In genomic region chr6:135851442-135852271, GRCh38 we compare ENCODE assay signal across 8 cellular contexts. TPM values are rescaled to one million over a fixed set of nuclear protein-coding genes. Genes with fewer than 3 reads are reported as not detected.
A peak's percentile ranks its signal among the peaks of the same experiment; 100 is the strongest.
DNase-seq lines count a peak whose midpoint lies in the region; ATAC-seq and TF ChIP-seq lines count a peak whose summit lies in the region.

PDE7B (plus strand) TSS chr6:135851701.

- H3K79me2 ChIP-seq in GM23338 (replicated peaks; ENCODE audit: insufficient read depth) (no peaks in the 10 kb centered on the region), Loucy (ENCODE audit: insufficient read depth, low read length) (no peaks in the 10 kb centered on the region)

- TF ChIP-seq CTCF in GM23338 (conservative IDR thresholded peaks at IDR 0.05; ENCODE audit: low read depth in 2 of 2) = no peak
- TF ChIP-seq CTCF in Loucy (conservative IDR thresholded peaks at IDR 0.05; ENCODE audit: low read length) = no peak
- no peak for TF ChIP-seq CTCF in WERI-Rb-1 (IDR thresholded peaks at IDR 0.05; ENCODE audit: low read depth, low read length)

- H4K20me1 ChIP-seq in GM23338 (replicated peaks; ENCODE audit: insufficient read depth) = no peaks in the 10 kb centered on the region
- H4K20me1 ChIP-seq in Loucy (ENCODE audit: insufficient read depth, low read length, poor library complexity, severe bottlenecking) = no peaks in the 10 kb centered on the region

- no peaks in the 10 kb centered on the region for H3K9me3 ChIP-seq in Loucy (ENCODE audit: insufficient read depth, low read depth, low read length)
- H3K9me3 ChIP-seq in WERI-Rb-1 (ENCODE audit: severe bottlenecking) = no peaks in the 10 kb centered on the region

- H3K27me3 ChIP-seq in GM23338 (ENCODE audit: insufficient read depth) (no peaks in the 10 kb centered on the region), Loucy (ENCODE audit: insufficient read depth, low read length, poor library complexity, severe bottlenecking) (peaks cover 38% of the 10 kb centered on the region), WERI-Rb-1 (ENCODE audit: insufficient read depth, low read depth, severe bottlenecking) (no peaks in the 10 kb centered on the region)

- no peaks in the 10 kb centered on the region for H3K36me3 Mint-ChIP-seq in GM23338 (ENCODE audit: low read depth)

- DNase-seq in GM03348 (ENCODE audit: low spot score) (peak; percentile 93), GM23338 (ENCODE audit: low spot score) (peak; percentile 56), WERI-Rb-1 (peak; percentile 45), dedifferentiated amniotic fluid mesenchymal stem cell (ENCODE audit: extremely low spot score) (peak; percentile 99), left kidney (ENCODE audit: low read depth, low spot score) (peak; percentile 91), SKM-1 treated with dmso at 0.1 percent for 144 hours (lab: John Stamatoyannopoulos, UW; ENCODE audit: unreplicated experiment) (no peak)
- peak; percentile 26 to 30 (median 26) for DNase-seq in stimulated activated CD4-positive, alpha-beta T cell treated with anti-CD3 and anti-CD28 coated beads, Interleukin-12 subunit alpha, Interleukin-12 subunit beta, amount 100 ng/mL, for 48 hours (ENCODE audit: low read depth in 2 of 3, low spot score in 1 of 3)

- no peak within 1 kb of the TSS for H3K9ac ChIP-seq in Loucy (ENCODE audit: low read depth, low read length, poor library complexity, severe bottlenecking)

- H3K4me2 ChIP-seq in GM23338 = 0 out of 2 replicates have a peak within 1 kb of the TSS, but pooled peaks have one; percentile 1
- peak within 1 kb of the TSS; percentile 56 for H3K4me2 ChIP-seq in Loucy (ENCODE audit: low read depth, low read length, poor library complexity, severe bottlenecking)

- peaks cover 2% of the 10 kb centered on the region for H3K27me3 Mint-ChIP-seq in GM23338 (ENCODE audit: insufficient read depth, low read depth, poor library complexity)

- peaks cover 18% of the 10 kb centered on the region for H3K4me1 Mint-ChIP-seq in GM23338

- H3K4me1 ChIP-seq in GM23338 (ENCODE audit: insufficient read depth) = 0 out of 2 replicates have a peak, but pooled peaks cover 5% of the 10 kb centered on the region
- H3K4me1 ChIP-seq in Loucy (ENCODE audit: insufficient read depth, low read length, poor library complexity, severe bottlenecking) = peaks cover 5% of the 10 kb centered on the region

- H3F3A ChIP-seq in GM23338 (replicated peaks; ENCODE audit: low read depth) (no peaks in the 10 kb centered on the region), Loucy (ENCODE audit: low read depth) (no peaks in the 10 kb centered on the region)

- peak within 1 kb of the TSS; percentile 12; the same call in 1 of the 2 replicates for H3K27ac Mint-ChIP-seq in GM23338

- ATAC-seq in GM23338 = peak; percentile 99

- H3K36me3 ChIP-seq in GM23338 (ENCODE audit: insufficient read depth) = no peaks in the 10 kb centered on the region
- H3K36me3 ChIP-seq in Loucy (ENCODE audit: insufficient read depth, low read length) = no peaks in the 10 kb centered on the region
- no peaks in the 10 kb centered on the region for H3K36me3 ChIP-seq in WERI-Rb-1

- H3K9me2 ChIP-seq in GM23338 (ENCODE audit: insufficient read depth) (no peaks in the 10 kb centered on the region; the same call in none of the 2 replicates), Loucy (replicated peaks; ENCODE audit: low read depth, low read length) (no peaks in the 10 kb centered on the region)

- no peaks in the 10 kb centered on the region for H3K9me3 Mint-ChIP-seq in GM23338

- H2AFZ ChIP-seq in GM23338 = no peak within 1 kb of the TSS
- peak within 1 kb of the TSS; percentile 11 for H2AFZ ChIP-seq in Loucy (ENCODE audit: low read length)

- H3K4me3 Mint-ChIP-seq in GM23338 = no peak within 1 kb of the TSS

- H3K4me3 ChIP-seq in GM23338 (no peak within 1 kb of the TSS), Loucy (ENCODE audit: low read length, poor library complexity, severe bottlenecking) (peak within 1 kb of the TSS; percentile 24), WERI-Rb-1 (ENCODE audit: low read depth, low read length) (no peak within 1 kb of the TSS)

- H3K27ac ChIP-seq in GM23338 (ENCODE audit: low read depth) (no peak within 1 kb of the TSS), WERI-Rb-1 (no peak within 1 kb of the TSS)

TF ChIP-seq in GM23338, 12 proteins besides CTCF, POLR2A, EP300 and RAD21:
- TF ChIP-seq REST (IDR thresholded peaks at IDR 0.05; ENCODE audit: unreplicated experiment) (no peak), JUNB (IDR thresholded peaks at IDR 0.05; ENCODE audit: unreplicated experiment) (no peak), CREB1 (CRISPR knock-in tag; IDR thresholded peaks at IDR 0.05; ENCODE audit: low read depth) (no peak), EZH2 (IDR thresholded peaks at IDR 0.05; ENCODE audit: low read depth, unreplicated experiment) (no peak), ZNF331 (CRISPR knock-in tag; IDR thresholded peaks at IDR 0.05; ENCODE audit: low read depth) (no peak), ZNF114 (CRISPR knock-in tag; IDR thresholded peaks at IDR 0.05) (no peak), EZH2phosphoT487 (IDR thresholded peaks at IDR 0.05; ENCODE audit: unreplicated experiment) (no peak), NANOG (IDR thresholded peaks at IDR 0.05; ENCODE audit: borderline replicate concordance) (no peak)

RNA-seq across cellular contexts. Expression of gene PDE7B, which starts in this region (rescaled TPM):
- total RNA-seq in GM23338 (2014; rRNA removed; shearing (Covaris generic)) = 0.07 TPM in 1 of 2 replicates, not detected in the other
- polyA plus RNA-seq in GM23338 (2016; fragmentation: Nextera tagmentation; extraction: Ambion mirVana) = not detected in 2 replicates

Comparison
In these comparisons a context has a peak if more than half of its experiments do, and no peak if none do; other contexts are left out.
1. Peak in DNase-seq, ATAC-seq and H3K4me2 ChIP-seq in GM23338; RNA of the gene not detected or under 1 TPM.